1 cellular context compared by ENCODE assay signal in genomic region chr3:194194051-194194756, GRCh38.
TF ChIP-seq lines count a peak whose summit lies in the region.

No MANE protein-coding gene starts in this region.

TF ChIP-seq in K562, 482 proteins besides CTCF, POLR2A, EP300 and RAD21 (continued from another document and continues in another):
- TF ChIP-seq RREB1 (CRISPR knock-in tag; IDR thresholded peaks at IDR 0.05) (no peak), BCL6 (CRISPR knock-in tag; IDR thresholded peaks at IDR 0.05) (no peak), TRIM24 (IDR thresholded peaks at IDR 0.05) (0 out of 4 replicates have a peak, but pooled peaks of 1 of the 2 experiments have one; percentile 13), ZNF436 (CRISPR knock-in tag; IDR thresholded peaks at IDR 0.05) (no peak), ZNF584 (CRISPR knock-in tag; IDR thresholded peaks at IDR 0.05; ENCODE audit: low read depth) (0 out of 2 replicates have a peak, but pooled peaks have one; percentile 17), PHF20 (IDR thresholded peaks at IDR 0.05; ENCODE audit: partially characterized antibody) (peak; percentile 62), L3MBTL2 (IDR thresholded peaks at IDR 0.05) (peak; percentile 78), TAF7 (tag; IDR thresholded peaks at IDR 0.05) (0 out of 2 replicates have a peak, but pooled peaks have one; percentile 48), SMAD4 (CRISPR knock-in tag; conservative IDR thresholded peaks at IDR 0.05) (peak; percentile 34; the same call in 1 of the 2 replicates), ZNF717 (CRISPR knock-in tag; IDR thresholded peaks at IDR 0.05) (no peak), NCOA6 (IDR thresholded peaks at IDR 0.05) (no peak), SMARCE1 (IDR thresholded peaks at IDR 0.05) (peak; percentile 35; the same call in 1 of the 2 replicates), NFRKB (IDR thresholded peaks at IDR 0.05; ENCODE audit: low read depth) (0 out of 2 replicates have a peak, but pooled peaks have one; percentile 73)
- TF ChIP-seq, protein P1, sequence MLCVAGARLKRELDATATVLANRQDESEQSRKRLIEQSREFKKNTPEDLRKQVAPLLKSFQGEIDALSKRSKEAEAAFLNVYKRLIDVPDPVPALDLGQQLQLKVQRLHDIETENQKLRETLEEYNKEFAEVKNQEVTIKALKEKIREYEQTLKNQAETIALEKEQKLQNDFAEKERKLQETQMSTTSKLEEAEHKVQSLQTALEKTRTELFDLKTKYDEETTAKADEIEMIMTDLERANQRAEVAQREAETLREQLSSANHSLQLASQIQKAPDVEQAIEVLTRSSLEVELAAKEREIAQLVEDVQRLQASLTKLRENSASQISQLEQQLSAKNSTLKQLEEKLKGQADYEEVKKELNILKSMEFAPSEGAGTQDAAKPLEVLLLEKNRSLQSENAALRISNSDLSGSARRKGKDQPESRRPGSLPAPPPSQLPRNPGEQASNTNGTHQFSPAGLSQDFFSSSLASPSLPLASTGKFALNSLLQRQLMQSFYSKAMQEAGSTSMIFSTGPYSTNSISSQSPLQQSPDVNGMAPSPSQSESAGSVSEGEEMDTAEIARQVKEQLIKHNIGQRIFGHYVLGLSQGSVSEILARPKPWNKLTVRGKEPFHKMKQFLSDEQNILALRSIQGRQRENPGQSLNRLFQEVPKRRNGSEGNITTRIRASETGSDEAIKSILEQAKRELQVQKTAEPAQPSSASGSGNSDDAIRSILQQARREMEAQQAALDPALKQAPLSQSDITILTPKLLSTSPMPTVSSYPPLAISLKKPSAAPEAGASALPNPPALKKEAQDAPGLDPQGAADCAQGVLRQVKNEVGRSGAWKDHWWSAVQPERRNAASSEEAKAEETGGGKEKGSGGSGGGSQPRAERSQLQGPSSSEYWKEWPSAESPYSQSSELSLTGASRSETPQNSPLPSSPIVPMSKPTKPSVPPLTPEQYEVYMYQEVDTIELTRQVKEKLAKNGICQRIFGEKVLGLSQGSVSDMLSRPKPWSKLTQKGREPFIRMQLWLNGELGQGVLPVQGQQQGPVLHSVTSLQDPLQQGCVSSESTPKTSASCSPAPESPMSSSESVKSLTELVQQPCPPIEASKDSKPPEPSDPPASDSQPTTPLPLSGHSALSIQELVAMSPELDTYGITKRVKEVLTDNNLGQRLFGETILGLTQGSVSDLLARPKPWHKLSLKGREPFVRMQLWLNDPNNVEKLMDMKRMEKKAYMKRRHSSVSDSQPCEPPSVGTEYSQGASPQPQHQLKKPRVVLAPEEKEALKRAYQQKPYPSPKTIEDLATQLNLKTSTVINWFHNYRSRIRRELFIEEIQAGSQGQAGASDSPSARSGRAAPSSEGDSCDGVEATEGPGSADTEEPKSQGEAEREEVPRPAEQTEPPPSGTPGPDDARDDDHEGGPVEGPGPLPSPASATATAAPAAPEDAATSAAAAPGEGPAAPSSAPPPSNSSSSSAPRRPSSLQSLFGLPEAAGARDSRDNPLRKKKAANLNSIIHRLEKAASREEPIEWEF (CRISPR knock-in tag; IDR thresholded peaks at IDR 0.05), result no peak
- TF ChIP-seq, protein P2, sequence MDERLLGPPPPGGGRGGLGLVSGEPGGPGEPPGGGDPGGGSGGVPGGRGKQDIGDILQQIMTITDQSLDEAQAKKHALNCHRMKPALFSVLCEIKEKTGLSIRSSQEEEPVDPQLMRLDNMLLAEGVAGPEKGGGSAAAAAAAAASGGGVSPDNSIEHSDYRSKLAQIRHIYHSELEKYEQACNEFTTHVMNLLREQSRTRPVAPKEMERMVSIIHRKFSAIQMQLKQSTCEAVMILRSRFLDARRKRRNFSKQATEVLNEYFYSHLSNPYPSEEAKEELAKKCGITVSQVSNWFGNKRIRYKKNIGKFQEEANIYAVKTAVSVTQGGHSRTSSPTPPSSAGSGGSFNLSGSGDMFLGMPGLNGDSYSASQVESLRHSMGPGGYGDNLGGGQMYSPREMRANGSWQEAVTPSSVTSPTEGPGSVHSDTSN (CRISPR knock-in tag; IDR thresholded peaks at IDR 0.05; ENCODE audit: low read depth), result no peak
- TF ChIP-seq, protein P2 (tag; conservative IDR thresholded peaks at IDR 0.05; ENCODE audit: low read depth), result no peak
- TF ChIP-seq, protein P3, sequence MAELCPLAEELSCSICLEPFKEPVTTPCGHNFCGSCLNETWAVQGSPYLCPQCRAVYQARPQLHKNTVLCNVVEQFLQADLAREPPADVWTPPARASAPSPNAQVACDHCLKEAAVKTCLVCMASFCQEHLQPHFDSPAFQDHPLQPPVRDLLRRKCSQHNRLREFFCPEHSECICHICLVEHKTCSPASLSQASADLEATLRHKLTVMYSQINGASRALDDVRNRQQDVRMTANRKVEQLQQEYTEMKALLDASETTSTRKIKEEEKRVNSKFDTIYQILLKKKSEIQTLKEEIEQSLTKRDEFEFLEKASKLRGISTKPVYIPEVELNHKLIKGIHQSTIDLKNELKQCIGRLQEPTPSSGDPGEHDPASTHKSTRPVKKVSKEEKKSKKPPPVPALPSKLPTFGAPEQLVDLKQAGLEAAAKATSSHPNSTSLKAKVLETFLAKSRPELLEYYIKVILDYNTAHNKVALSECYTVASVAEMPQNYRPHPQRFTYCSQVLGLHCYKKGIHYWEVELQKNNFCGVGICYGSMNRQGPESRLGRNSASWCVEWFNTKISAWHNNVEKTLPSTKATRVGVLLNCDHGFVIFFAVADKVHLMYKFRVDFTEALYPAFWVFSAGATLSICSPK (IDR thresholded peaks at IDR 0.05; ENCODE audit: borderline replicate concordance), result no peak
- TF ChIP-seq, protein P4, sequence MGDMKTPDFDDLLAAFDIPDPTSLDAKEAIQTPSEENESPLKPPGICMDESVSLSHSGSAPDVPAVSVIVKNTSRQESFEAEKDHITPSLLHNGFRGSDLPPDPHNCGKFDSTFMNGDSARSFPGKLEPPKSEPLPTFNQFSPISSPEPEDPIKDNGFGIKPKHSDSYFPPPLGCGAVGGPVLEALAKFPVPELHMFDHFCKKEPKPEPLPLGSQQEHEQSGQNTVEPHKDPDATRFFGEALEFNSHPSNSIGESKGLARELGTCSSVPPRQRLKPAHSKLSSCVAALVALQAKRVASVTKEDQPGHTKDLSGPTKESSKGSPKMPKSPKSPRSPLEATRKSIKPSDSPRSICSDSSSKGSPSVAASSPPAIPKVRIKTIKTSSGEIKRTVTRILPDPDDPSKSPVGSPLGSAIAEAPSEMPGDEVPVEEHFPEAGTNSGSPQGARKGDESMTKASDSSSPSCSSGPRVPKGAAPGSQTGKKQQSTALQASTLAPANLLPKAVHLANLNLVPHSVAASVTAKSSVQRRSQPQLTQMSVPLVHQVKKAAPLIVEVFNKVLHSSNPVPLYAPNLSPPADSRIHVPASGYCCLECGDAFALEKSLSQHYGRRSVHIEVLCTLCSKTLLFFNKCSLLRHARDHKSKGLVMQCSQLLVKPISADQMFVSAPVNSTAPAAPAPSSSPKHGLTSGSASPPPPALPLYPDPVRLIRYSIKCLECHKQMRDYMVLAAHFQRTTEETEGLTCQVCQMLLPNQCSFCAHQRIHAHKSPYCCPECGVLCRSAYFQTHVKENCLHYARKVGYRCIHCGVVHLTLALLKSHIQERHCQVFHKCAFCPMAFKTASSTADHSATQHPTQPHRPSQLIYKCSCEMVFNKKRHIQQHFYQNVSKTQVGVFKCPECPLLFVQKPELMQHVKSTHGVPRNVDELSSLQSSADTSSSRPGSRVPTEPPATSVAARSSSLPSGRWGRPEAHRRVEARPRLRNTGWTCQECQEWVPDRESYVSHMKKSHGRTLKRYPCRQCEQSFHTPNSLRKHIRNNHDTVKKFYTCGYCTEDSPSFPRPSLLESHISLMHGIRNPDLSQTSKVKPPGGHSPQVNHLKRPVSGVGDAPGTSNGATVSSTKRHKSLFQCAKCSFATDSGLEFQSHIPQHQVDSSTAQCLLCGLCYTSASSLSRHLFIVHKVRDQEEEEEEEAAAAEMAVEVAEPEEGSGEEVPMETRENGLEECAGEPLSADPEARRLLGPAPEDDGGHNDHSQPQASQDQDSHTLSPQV (IDR thresholded peaks at IDR 0.05), result peak; percentile 55; the same call in 1 of the 2 replicates
- TF ChIP-seq, protein P5, sequence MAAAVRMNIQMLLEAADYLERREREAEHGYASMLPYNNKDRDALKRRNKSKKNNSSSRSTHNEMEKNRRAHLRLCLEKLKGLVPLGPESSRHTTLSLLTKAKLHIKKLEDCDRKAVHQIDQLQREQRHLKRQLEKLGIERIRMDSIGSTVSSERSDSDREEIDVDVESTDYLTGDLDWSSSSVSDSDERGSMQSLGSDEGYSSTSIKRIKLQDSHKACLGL (CRISPR knock-in tag; IDR thresholded peaks at IDR 0.05; ENCODE audit: borderline replicate concordance, poor library complexity, severe bottlenecking), result no peak
